17 cellular contexts compared by ENCODE assay signal in the genomic region with DNA sequence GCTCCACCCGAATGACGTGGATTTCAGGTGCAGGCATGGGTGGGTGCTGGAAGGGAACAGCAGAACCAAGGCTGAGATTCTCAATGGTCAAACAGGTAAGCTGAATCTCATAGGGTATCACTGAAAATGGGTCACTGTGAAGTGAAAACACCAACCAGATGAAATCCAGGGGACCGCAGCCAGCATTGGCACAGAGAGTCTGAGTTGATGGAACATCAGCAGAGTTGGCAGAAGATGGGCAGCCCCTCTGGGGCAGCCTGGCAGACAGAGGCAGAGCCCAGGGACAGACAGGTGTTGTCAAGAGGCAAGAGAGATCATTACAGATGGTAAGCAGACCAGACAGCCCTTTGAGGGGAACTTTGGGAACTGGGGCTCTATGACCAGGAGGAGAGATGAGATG. TPM values are rescaled to one million over a fixed set of nuclear protein-coding genes. Genes with fewer than 3 reads are reported as not detected.
A peak's percentile ranks its signal among the peaks of the same experiment; 100 is the strongest.
DNase-seq lines count a peak whose midpoint lies in the region; TF ChIP-seq lines count a peak whose summit lies in the region.
"Had no signal": no experiment of that assay in that cellular context is flagged by ENCODE, and none has a peak within 500 bp of the region (broad histone marks: within the 10 kb centered on the region; RNA-seq: fewer than 3 reads in every experiment).

No MANE protein-coding gene starts in this region.

- H3K27ac ChIP-seq in AG04450 (ENCODE audit: low read depth, low read length), result peak overlapping the region; percentile 11
- H3K27ac ChIP-seq in coronary artery, result peak overlapping the region; percentile 76 to 91
- H3K27ac ChIP-seq in rectal smooth muscle tissue (ENCODE audit: low read depth, low read length), result peak overlapping the region; percentile 97
- no peak overlapping the region for H3K27ac ChIP-seq in colonic mucosa
- H3K27ac ChIP-seq: adrenal gland, pancreas, PC-9 had no signal

- DNase-seq in AG04450 (ENCODE audit: low read depth, low spot score), result no peak
- no peak for DNase-seq in HFFc6
- DNase-seq in coronary artery (ENCODE audit: low spot score), result no peak
- no peak for DNase-seq in HEK293T (ENCODE audit: extremely low spot score)
- DNase-seq in SHP77 treated with DMSO at 0.1 percent for 48 hours (lab: John Stamatoyannopoulos, UW), result no peak
- no peak for DNase-seq in colonic mucosa
- DNase-seq in activated CD4-positive, CD25-positive, alpha-beta regulatory T cell (lab: John Stamatoyannopoulos, UW), result no peak
- DNase-seq: adrenal gland; central memory CD4-positive, alpha-beta T cell; effector memory CD4-positive, alpha-beta T cell; immature natural killer cell; NCI-H2171 treated with DMSO at 0.1 percent for 48 hours; NCI-H774; pancreas; PC-9 had no signal

- POLR2A ChIA-PET in AG04450 (lab: Yijun Ruan, JAX) (interaction anchor here (1.0 kb wide), 1 partner anchor 9 kb away, joined by 3 read pairs; no protein-coding TSS in a partner anchor), HEK293T (lab: Yijun Ruan, JAX) (no interaction called here)

- H3K27me3 Mint-ChIP-seq in HFFc6 (ENCODE audit: insufficient read depth), result peaks cover 4% of the 10 kb centered on the region
- H3K27me3 Mint-ChIP-seq: activated T-helper 17 cell treated with anti-CD3 and anti-CD28 coated beads, Interleukin-2, amount 50 U/mL, for 72 hours had no signal

- H3K9me3 ChIP-seq in AG04450 (ENCODE audit: control insufficient read depth, insufficient read depth, low read length) (peaks cover 4% of the 10 kb centered on the region), colonic mucosa (no peaks in the 10 kb centered on the region)
- H3K9me3 ChIP-seq: pancreas had no signal

- no peaks in the 10 kb centered on the region for H3K27me3 ChIP-seq in AG04450 (ENCODE audit: control insufficient read depth, insufficient read depth, low read length)
- no peaks in the 10 kb centered on the region for H3K27me3 ChIP-seq in rectal smooth muscle tissue (ENCODE audit: control insufficient read depth, insufficient read depth, low read length)
- H3K27me3 ChIP-seq in colonic mucosa, result no peaks in the 10 kb centered on the region
- H3K27me3 ChIP-seq: adrenal gland, pancreas had no signal

- H3K9ac ChIP-seq in rectal smooth muscle tissue (ENCODE audit: low read length), result no peak overlapping the region
- no peak overlapping the region for H3K9ac ChIP-seq in colonic mucosa (ENCODE audit: low read depth in 2 of 2, low read length in 2 of 2)

- H3K4me3 ChIP-seq in AG04450 (ENCODE audit: low read depth, low read length) (no peak overlapping the region), coronary artery (no peak overlapping the region), rectal smooth muscle tissue (ENCODE audit: low read length) (no peak overlapping the region), colonic mucosa (no peak overlapping the region)
- H3K4me3 ChIP-seq: adrenal gland, pancreas, PC-9 had no signal

- H3K9me3 Mint-ChIP-seq in HFFc6, result peaks cover 4% of the 10 kb centered on the region
- H3K9me3 Mint-ChIP-seq: activated T-helper 17 cell treated with anti-CD3 and anti-CD28 coated beads, Interleukin-2, amount 50 U/mL, for 72 hours had no signal

- peaks cover 45% of the 10 kb centered on the region for H3K36me3 Mint-ChIP-seq in HFFc6 (ENCODE audit: low read depth)

- CTCF ChIA-PET in AG04450 (lab: Charles Lee) (interaction anchor here (1.0 to 1.6 kb wide), 2 partner anchors 11 to 18 kb away, joined by 3 to 6 read pairs; no protein-coding TSS in a partner anchor), HEK293T (lab: Yijun Ruan, JAX) (interaction anchor here (0.6 to 1.5 kb wide), 3 partner anchors 20 to 126 kb away, joined by 4 to 9 read pairs (median 4); no protein-coding TSS in a partner anchor)

- H3K4me1 Mint-ChIP-seq in HFFc6 (ENCODE audit: low read depth), result peaks cover 84% of the 10 kb centered on the region
- H3K4me1 Mint-ChIP-seq: immature natural killer cell had no signal

- intact Hi-C loops in colonic mucosa (cut with DNase I), result no loop called here

- peak overlapping the region; percentile 13; the same call in 1 of the 2 replicates for H3K4me3 Mint-ChIP-seq in HFFc6
- H3K4me3 Mint-ChIP-seq: activated T-helper 17 cell treated with anti-CD3 and anti-CD28 coated beads, Interleukin-2, amount 50 U/mL, for 72 hours; immature natural killer cell had no signal

- H3K36me3 ChIP-seq in rectal smooth muscle tissue (ENCODE audit: control insufficient read depth, insufficient read depth, low read length) (peaks cover 3% of the 10 kb centered on the region), colonic mucosa (no peaks in the 10 kb centered on the region)
- H3K36me3 ChIP-seq: adrenal gland, pancreas had no signal

- H3K4me1 ChIP-seq in rectal smooth muscle tissue (ENCODE audit: control insufficient read depth, insufficient read depth, low read length) (peaks cover 63% of the 10 kb centered on the region), colonic mucosa (peaks cover 8% of the 10 kb centered on the region)

- peak overlapping the region; percentile 76 for H3K27ac Mint-ChIP-seq in HFFc6
- H3K27ac Mint-ChIP-seq: activated T-helper 17 cell treated with anti-CD3 and anti-CD28 coated beads, Interleukin-2, amount 50 U/mL, for 72 hours; immature natural killer cell had no signal

- no peak for TF ChIP-seq CTCF in AG04450 (IDR thresholded peaks at IDR 0.05; ENCODE audit: low read depth, low read length)
- TF ChIP-seq CTCF in HFFc6 (IDR thresholded peaks at IDR 0.05), result no peak
- TF ChIP-seq CTCF in coronary artery (IDR thresholded peaks at IDR 0.05), result no peak
- TF ChIP-seq CTCF in colonic mucosa (IDR thresholded peaks at IDR 0.05), result no peak

TF ChIP-seq in HEK293T, 16 proteins besides CTCF, POLR2A, EP300 and RAD21:
- TF ChIP-seq ARNT (IDR thresholded peaks at IDR 0.05) (no peak), FOXA1 (IDR thresholded peaks at IDR 0.05) (no peak), LEF1 (IDR thresholded peaks at IDR 0.05; ENCODE audit: borderline replicate concordance) (no peak), CTBP1 (IDR thresholded peaks at IDR 0.05; ENCODE audit: borderline replicate concordance) (no peak), ELF4 (IDR thresholded peaks at IDR 0.05) (no peak), L3MBTL2 (conservative IDR thresholded peaks at IDR 0.05) (no peak), HDGF (IDR thresholded peaks at IDR 0.05; ENCODE audit: borderline replicate concordance) (no peak), FOXM1 (IDR thresholded peaks at IDR 0.05; ENCODE audit: borderline replicate concordance) (no peak), SP1 (IDR thresholded peaks at IDR 0.05) (no peak), TARDBP (IDR thresholded peaks at IDR 0.05) (no peak), FOXK2 (IDR thresholded peaks at IDR 0.05) (no peak), ZNF384 (IDR thresholded peaks at IDR 0.05) (no peak), NFRKB (IDR thresholded peaks at IDR 0.05) (no peak), SUZ12 (IDR thresholded peaks at IDR 0.05) (no peak), BHLHE40 (IDR thresholded peaks at IDR 0.05; ENCODE audit: borderline replicate concordance) (no peak)
- TF ChIP-seq, protein P1, sequence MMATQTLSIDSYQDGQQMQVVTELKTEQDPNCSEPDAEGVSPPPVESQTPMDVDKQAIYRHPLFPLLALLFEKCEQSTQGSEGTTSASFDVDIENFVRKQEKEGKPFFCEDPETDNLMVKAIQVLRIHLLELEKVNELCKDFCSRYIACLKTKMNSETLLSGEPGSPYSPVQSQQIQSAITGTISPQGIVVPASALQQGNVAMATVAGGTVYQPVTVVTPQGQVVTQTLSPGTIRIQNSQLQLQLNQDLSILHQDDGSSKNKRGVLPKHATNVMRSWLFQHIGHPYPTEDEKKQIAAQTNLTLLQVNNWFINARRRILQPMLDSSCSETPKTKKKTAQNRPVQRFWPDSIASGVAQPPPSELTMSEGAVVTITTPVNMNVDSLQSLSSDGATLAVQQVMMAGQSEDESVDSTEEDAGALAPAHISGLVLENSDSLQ (IDR thresholded peaks at IDR 0.05), result no peak
TF ChIP-seq in HEK293T: peak in this region for 0.

RNA-seq across cellular contexts. Expression of a gene that starts 48.0 kb away (rescaled TPM):
- polyA plus RNA-seq in AG04450 (2011; rRNA removed), result 641 and 751 TPM in 2 replicates
- polyA minus RNA-seq in AG04450 (2011; rRNA and poly(A)+ RNA removed), result 1,243 and 1,580 TPM in 2 replicates
- 100 to 1,000 TPM; 749 to 847 (median 825) TPM for total RNA-seq in HFFc6 (2021; fragmentation: NEBNext Ultra II Directional; extraction: Animal tissue kit (Norgen Biotek cat#: 25700))
- total RNA-seq in colonic mucosa, result 100 to 1,000 TPM; 106 to 185 TPM

Comparison
In these comparisons a context has a peak if more than half of its experiments do, and no peak if none do; other contexts are left out.
1. RNA of a gene that starts 48.0 kb away (total RNA-seq): 749 to 847 TPM in HFFc6; 106 to 185 TPM in colonic mucosa; every median in the first group is over 4 times any median in the second.